In the genomic region with DNA sequence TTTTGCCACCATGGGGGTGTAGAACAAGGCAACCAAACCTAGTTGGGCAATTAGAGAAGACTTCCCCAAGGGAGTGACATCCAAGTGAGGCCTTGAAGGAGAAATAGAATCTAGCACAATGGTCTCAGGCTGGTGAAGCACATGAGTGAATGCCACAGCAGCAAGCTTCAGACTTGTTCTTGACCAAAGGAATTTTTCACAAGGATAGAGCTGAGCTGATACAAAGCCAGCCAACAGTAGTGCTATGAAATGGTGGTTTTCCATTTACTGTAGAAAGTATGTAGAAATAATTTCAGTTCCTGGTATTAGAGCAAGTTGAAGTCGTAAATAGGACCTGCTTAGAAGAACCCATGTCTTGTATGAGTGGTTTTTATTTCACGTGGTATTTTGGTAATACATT, we compare ENCODE assay signal across 18 cellular contexts.
A peak's percentile ranks its signal among the peaks of the same experiment; 100 is the strongest.
DNase-seq lines count a peak whose midpoint lies in the region; ATAC-seq and TF ChIP-seq lines count a peak whose summit lies in the region.
"Had no signal": no experiment of that assay in that cellular context is flagged by ENCODE, and none has a peak within 500 bp of the region (broad histone marks: within the 10 kb centered on the region; RNA-seq: fewer than 3 reads in every experiment).

No MANE protein-coding gene starts in this region.

- H3K4me1 Mint-ChIP-seq in type B pancreatic cell (ENCODE audit: unreplicated experiment) = peaks cover 55% of the 10 kb centered on the region
- peaks cover 6 to 11% (median 6%) of the 10 kb centered on the region in 4 donors for H3K4me1 Mint-ChIP-seq in naive thymus-derived CD8-positive, alpha-beta T cell

- POLR2A ChIA-PET in naive thymus-derived CD8-positive, alpha-beta T cell (lab: Charles Lee) = no interaction called here

- no peaks in the 10 kb centered on the region for H3K27me3 Mint-ChIP-seq in type B pancreatic cell
- H3K27me3 Mint-ChIP-seq in naive thymus-derived CD8-positive, alpha-beta T cell = peaks cover 18 to 52% (median 36%) of the 10 kb centered on the region in 5 donors

- peaks cover 14% of the 10 kb centered on the region for H3K36me3 Mint-ChIP-seq in type B pancreatic cell
- H3K36me3 Mint-ChIP-seq in naive thymus-derived CD8-positive, alpha-beta T cell = no peaks in the 10 kb centered on the region

- ATAC-seq in GM19023 (IDR thresholded peaks at IDR 0.05; ENCODE audit: unreplicated experiment) (no peak), HG02678 (IDR thresholded peaks at IDR 0.05; ENCODE audit: unreplicated experiment) (no peak)
- ATAC-seq in naive thymus-derived CD8-positive, alpha-beta T cell = no peak
- ATAC-seq: left cardiac atrium had no signal

- H3K4me3 Mint-ChIP-seq in type B pancreatic cell = no peak overlapping the region
- H3K4me3 Mint-ChIP-seq in naive thymus-derived CD8-positive, alpha-beta T cell = no peak overlapping the region
- H3K4me3 Mint-ChIP-seq: activated naive CD4-positive, alpha-beta T cell treated with anti-CD3 and anti-CD28 coated beads for 36 hours; IgD-negative memory B cell had no signal

- TF ChIP-seq CTCF in type B pancreatic cell (conservative IDR thresholded peaks at IDR 0.05) = no peak

- no peaks in the 10 kb centered on the region for H3K9me3 Mint-ChIP-seq in type B pancreatic cell
- no peaks in the 10 kb centered on the region for H3K9me3 Mint-ChIP-seq in naive thymus-derived CD8-positive, alpha-beta T cell
- H3K9me3 Mint-ChIP-seq: activated naive CD4-positive, alpha-beta T cell treated with anti-CD3 and anti-CD28 coated beads for 36 hours; IgD-negative memory B cell had no signal

- peak overlapping the region; percentile 17 for H3K27ac Mint-ChIP-seq in type B pancreatic cell
- no peak overlapping the region for H3K27ac Mint-ChIP-seq in naive thymus-derived CD8-positive, alpha-beta T cell
- H3K27ac Mint-ChIP-seq: activated naive CD4-positive, alpha-beta T cell treated with anti-CD3 and anti-CD28 coated beads for 36 hours; IgD-negative memory B cell had no signal

- peak; percentile 32 for DNase-seq in M059J (ENCODE audit: low read depth)
- peak; percentile 83 for DNase-seq in amniotic epithelial cell (ENCODE audit: low read depth)
- peak; percentile 59 for DNase-seq in foreskin melanocyte
- DNase-seq in type B pancreatic cell (ENCODE audit: extremely low spot score, unreplicated experiment) = no peak
- no peak for DNase-seq in naive thymus-derived CD8-positive, alpha-beta T cell
- DNase-seq: activated CD4-positive, alpha-beta T cell treated with anti-CD3 and anti-CD28 coated beads, Interleukin-2, amount 50 U/mL, for 4 hours; activated naive CD4-positive, alpha-beta T cell treated with anti-CD3 and anti-CD28 coated beads for 36 hours; activated T-cell treated with anti-CD3 and anti-CD28 coated beads for 4 hours; brain microvascular endothelial cell; DMS 273 treated with DMSO at 0.1 percent for 48 hours; dorsolateral prefrontal cortex; GM23248; left cardiac atrium; NCI-H1092; NCI-H2107 had no signal

Comparison
In these comparisons a context has a peak if more than half of its experiments do, and no peak if none do; other contexts are left out.
1. DNase-seq: peak in M059J (single experiment), amniotic epithelial cell (single experiment) and foreskin melanocyte (single experiment); none in type B pancreatic cell (single experiment) and naive thymus-derived CD8-positive, alpha-beta T cell (0 of 10).